12 cellular contexts compared by ENCODE assay signal in the genomic region with DNA sequence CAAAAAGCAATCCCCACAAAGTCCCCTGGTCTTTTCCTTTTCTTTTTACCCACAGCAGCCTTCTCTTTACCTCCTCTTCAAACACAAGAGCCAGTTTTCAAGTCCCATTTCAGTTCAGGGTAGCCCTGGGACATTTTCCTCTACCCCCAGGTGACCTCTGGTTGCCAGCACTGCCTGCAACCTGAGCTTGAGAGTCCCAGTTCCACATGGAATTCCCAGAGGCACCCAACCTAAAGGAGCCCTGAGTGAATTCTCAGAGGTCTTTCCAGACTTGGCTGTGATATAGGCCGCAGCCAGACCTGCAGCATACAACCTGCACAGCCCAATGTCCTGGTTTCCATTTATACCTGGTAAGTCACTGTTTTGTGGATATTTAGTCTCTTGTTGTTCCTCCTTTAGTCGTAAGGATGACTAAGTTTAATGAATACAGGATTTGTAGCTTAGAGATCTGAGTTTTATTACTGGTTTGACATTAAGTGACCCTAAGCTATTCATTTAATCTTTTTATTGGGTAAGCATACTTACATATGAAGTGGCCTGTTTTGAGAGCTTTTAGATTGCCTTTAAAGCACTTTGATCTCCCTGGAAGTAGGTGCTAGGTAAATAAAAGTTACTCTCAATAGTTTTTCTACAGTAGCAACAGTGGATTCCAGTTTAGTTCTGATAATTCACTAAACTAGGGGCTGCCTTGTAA.
A peak's percentile ranks its signal among the peaks of the same experiment; 100 is the strongest.
DNase-seq lines count a peak whose midpoint lies in the region; ATAC-seq and TF ChIP-seq lines count a peak whose summit lies in the region.
"Had no signal": no experiment of that assay in that cellular context is flagged by ENCODE, and none has a peak within 500 bp of the region (broad histone marks: within the 10 kb centered on the region; RNA-seq: fewer than 3 reads in every experiment).

No MANE protein-coding gene starts in this region.

- CTCF ChIA-PET in BJ (lab: Yijun Ruan, JAX): interaction anchor here (0.9 to 2.3 kb wide), 6 partner anchors 9 to 160 kb away, joined by 3 to 10 read pairs (median 4); a partner anchor contains a TSS

- no peaks in the 10 kb centered on the region for H3K27me3 Mint-ChIP-seq in nephron progenitor cell (ENCODE audit: low read depth, poor library complexity)
- H3K27me3 Mint-ChIP-seq: naive B cell had no signal

- DNase-seq in BJ (ENCODE audit: low read depth): peak; percentile 58
- peak; percentile 65 to 88 for DNase-seq in NCI-H187 (lab: John Stamatoyannopoulos, UW)
- DNase-seq in coronary artery (ENCODE audit: low spot score): no peak
- DNase-seq in nephron progenitor cell: no peak
- DNase-seq in putamen (ENCODE audit: low spot score): no peak
- no peak for DNase-seq in mucosa of gallbladder (ENCODE audit: low spot score)
- DNase-seq in middle frontal gyrus (ENCODE audit: extremely low spot score, low spot score): no peak
- DNase-seq: C1 segment of cervical spinal cord, naive B cell had no signal

- peaks cover 46% of the 10 kb centered on the region for H3K36me3 Mint-ChIP-seq in nephron progenitor cell (ENCODE audit: low read depth)

- no peaks in the 10 kb centered on the region for H3K9me3 Mint-ChIP-seq in nephron progenitor cell
- H3K9me3 Mint-ChIP-seq: naive B cell had no signal

- H3K27me3 ChIP-seq in BJ (ENCODE audit: control insufficient read depth, insufficient read depth, low read length): no peaks in the 10 kb centered on the region

- peaks cover 25% of the 10 kb centered on the region for H3K4me1 Mint-ChIP-seq in nephron progenitor cell

- H3K4me3 ChIP-seq in BJ (ENCODE audit: low read depth, low read length): no peak overlapping the region
- H3K4me3 ChIP-seq in coronary artery: no peak overlapping the region
- H3K4me3 ChIP-seq: GM12878 had no signal

- ATAC-seq in GM18907 (IDR thresholded peaks at IDR 0.05; ENCODE audit: unreplicated experiment): no peak
- ATAC-seq: GM12878 had no signal

- no peak overlapping the region for H3K4me3 Mint-ChIP-seq in nephron progenitor cell
- H3K4me3 Mint-ChIP-seq: naive B cell had no signal

- peak overlapping the region; percentile 41 to 65 for H3K27ac ChIP-seq in coronary artery
- H3K27ac ChIP-seq: KMS-11 had no signal

- POLR2A ChIA-PET in BJ (lab: Charles Lee): interaction anchor here (0.6 to 1.0 kb wide), 2 partner anchors 9 to 167 kb away, joined by 3 read pairs; no protein-coding TSS in a partner anchor

- H3K36me3 ChIP-seq in BJ (ENCODE audit: control insufficient read depth, insufficient read depth, low read length): no peaks in the 10 kb centered on the region

- H3K27ac Mint-ChIP-seq in nephron progenitor cell: peak overlapping the region; percentile 86

- TF ChIP-seq CTCF in BJ (IDR thresholded peaks at IDR 0.05; ENCODE audit: insufficient read depth, low read depth, low read length): no peak
- no peak for TF ChIP-seq CTCF in coronary artery (IDR thresholded peaks at IDR 0.05)
- TF ChIP-seq CTCF in nephron progenitor cell (IDR thresholded peaks at IDR 0.05): no peak

Comparison
In these comparisons a context has a peak if more than half of its experiments do, and no peak if none do; other contexts are left out.
1. DNase-seq: peak in BJ (single experiment) and NCI-H187 (2 of 2); none in coronary artery (single experiment), nephron progenitor cell (single experiment), putamen (single experiment), mucosa of gallbladder (single experiment) and middle frontal gyrus (single experiment).